Comparison of ENCODE assay signal across 8 cellular contexts in genomic region chr5:70400984-70401686, GRCh38.
DNase-seq lines count a peak whose midpoint lies in the region; ATAC-seq, FAIRE-seq and TF ChIP-seq lines count a peak whose summit lies in the region.
"Not testable (repeated sequence)": the region's sequence is repeated elsewhere in the genome, so short reads cannot be mapped to it uniquely, and the experiment has no call there.

No MANE protein-coding gene starts in this region.

- TF ChIP-seq POLR2A in adrenal gland (IDR thresholded peaks at IDR 0.05) (peak in 1 of 2 donors; percentile 20), upper lobe of left lung (IDR thresholded peaks at IDR 0.05) (peak in 1 of 4 donors; percentile 50)

- not testable (repeated sequence) for FAIRE-seq in small intestine (lab: Jason Lieb, UNC)

- H3K27me3 ChIP-seq in HUES6 (ENCODE audit: control insufficient read depth, insufficient read depth, low read length); adrenal gland; small intestine (ENCODE audit: control insufficient read depth in 2 of 2, insufficient read depth in 2 of 2, low read length in 2 of 2); upper lobe of left lung: not testable (repeated sequence)

- H3K4me3 ChIP-seq in HUES6 (ENCODE audit: low read depth, low read length) (peak overlapping the region; percentile 79), adrenal gland (peak overlapping the region in 2 of 4 donors; percentile 19 to 71), fibroblast of villous mesenchyme (ENCODE audit: low read depth, low read length) (peak overlapping the region; percentile 57), small intestine (ENCODE audit: low read depth in 1 of 2, low read length in 2 of 2) (peak overlapping the region in 1 of 2 donors; percentile 48), upper lobe of left lung (peak overlapping the region; percentile 25 to 51 (median 48))

- H3K9me3 ChIP-seq in HUES6 (ENCODE audit: control insufficient read depth, insufficient read depth, low read depth, low read length); adrenal gland (replicated peaks in 1 of 3); small intestine (ENCODE audit: control insufficient read depth, low read depth); upper lobe of left lung: not testable (repeated sequence)

- H3K9ac ChIP-seq in HUES6 (ENCODE audit: low read length) = peak overlapping the region; percentile 72

- not testable (repeated sequence) for H3K4me1 ChIP-seq in HUES6 (ENCODE audit: control insufficient read depth, insufficient read depth, low read length); adrenal gland (replicated peaks in 1 of 2); small intestine (ENCODE audit: control insufficient read depth in 2 of 2, insufficient read depth in 1 of 2, low read depth in 1 of 2, low read length in 1 of 2); upper lobe of left lung

- WGBS in adrenal gland, 4 donors = 0 to 1% methylated on average over 7 to 25 of the region's 71 CpGs; no CpG with 5 or more reads in 2 of the 4 donors
- 1% methylated on average over 15 to 30 of the region's 71 CpGs; no CpG with 5 or more reads in 1 of the 3 donors for WGBS in small intestine, 3 donors
- WGBS in upper lobe of left lung, 2 donors = 0% methylated on average over 2 of the region's 71 CpGs; no CpG with 5 or more reads in 1 of the 2 donors

- not testable (repeated sequence) for H3K36me3 ChIP-seq in HUES6 (ENCODE audit: control insufficient read depth, insufficient read depth, low read length); adrenal gland (replicated peaks in 1 of 2); small intestine (ENCODE audit: control insufficient read depth in 2 of 2, insufficient read depth in 2 of 2, low read length in 2 of 2); upper lobe of left lung

- peak in 2 of 6 experiments; percentile 29 to 36 for TF ChIP-seq CTCF in adrenal gland (IDR thresholded peaks at IDR 0.05)
- TF ChIP-seq CTCF in fibroblast of villous mesenchyme (IDR thresholded peaks at IDR 0.05; ENCODE audit: insufficient read depth, low read depth, low read length) = not testable (repeated sequence)
- peak in 4 of 6 experiments; percentile 19 to 58 (median 45) for TF ChIP-seq CTCF in upper lobe of left lung (IDR thresholded peaks at IDR 0.05)

- peak; percentile 71 for DNase-seq in activated CD4-positive, CD25-positive, alpha-beta regulatory T cell treated with anti-CD3 and anti-CD28 coated beads, Interleukin-2, amount 50 U/mL, for 72 hours
- DNase-seq in adrenal gland (peak; percentile 47 to 70 (median 67)), fibroblast of villous mesenchyme (ENCODE audit: low read depth) (peak; percentile 75), mesenteric fat pad (ENCODE audit: low spot score) (peak; percentile 71), upper lobe of left lung (peak; percentile 59 to 88)
- not testable (repeated sequence) for DNase-seq in small intestine

- not testable (repeated sequence) for H3K27ac ChIP-seq in HUES6 (ENCODE audit: low read depth, low read length)
- H3K27ac ChIP-seq in adrenal gland (peak overlapping the region in 2 of 5 donors; percentile 54 to 86), small intestine (ENCODE audit: low read depth in 1 of 2, low read length in 1 of 2) (peak overlapping the region; percentile 44 to 48), upper lobe of left lung (peak overlapping the region; percentile 48 to 85 (median 76))

- ATAC-seq in GM18498 (IDR thresholded peaks at IDR 0.05; ENCODE audit: unreplicated experiment) = peak; percentile 46
- ATAC-seq in upper lobe of left lung (ENCODE audit: low FRiP score in 2 of 2) = peak in 1 of 2 donors; percentile 46

- not testable (repeated sequence) for TF ChIP-seq EP300 in upper lobe of left lung (IDR thresholded peaks at IDR 0.05)

- intact Hi-C loops in adrenal gland (cut with DNase I) = not testable (repeated sequence)
